8 cellular contexts compared by ENCODE assay signal in genomic region chr7:85041599-85042216, GRCh38.
DNase-seq lines count a peak whose midpoint lies in the region; ATAC-seq, FAIRE-seq and TF ChIP-seq lines count a peak whose summit lies in the region.

No MANE protein-coding gene starts in this region.

- no peaks in the 10 kb centered on the region for H3K27me3 Mint-ChIP-seq in Calu3 (ENCODE audit: unreplicated experiment)

- H3K36me3 ChIP-seq in Peyer's patch (no peaks in the 10 kb centered on the region), right lobe of liver (no peaks in the 10 kb centered on the region), tibial artery (no peaks in the 10 kb centered on the region)

- H3K9me3 ChIP-seq in Peyer's patch (no peaks in the 10 kb centered on the region), right lobe of liver (no peaks in the 10 kb centered on the region), tibial artery (no peaks in the 10 kb centered on the region)

- ATAC-seq in right lobe of liver = peak; percentile 80 to 89 (median 84)
- no peak for ATAC-seq in GM18858 (IDR thresholded peaks at IDR 0.05; ENCODE audit: unreplicated experiment)

- peak; percentile 95 for TF ChIP-seq RAD21 in Ishikawa (IDR thresholded peaks at IDR 0.05; ENCODE audit: low read depth)

- WGBS in right lobe of liver (ENCODE audit: insufficient coverage, low coverage, low lambda C conversion rate, missing lambda C conversion rate) = 40% methylated on average over 6 of the region's 6 CpGs

- H3K4me3 ChIP-seq in Peyer's patch (no peak overlapping the region), coronary artery (no peak overlapping the region), right lobe of liver (no peak overlapping the region), tibial artery (no peak overlapping the region)

- FAIRE-seq in GM19239 (lab: Jason Lieb, UNC) = peak; percentile 90

- TF ChIP-seq EP300 in Ishikawa (IDR thresholded peaks at IDR 0.05; ENCODE audit: borderline replicate concordance) = no peak

- H3K27me3 ChIP-seq in Peyer's patch = no peaks in the 10 kb centered on the region
- H3K27me3 ChIP-seq in right lobe of liver = no peaks in the 10 kb centered on the region
- H3K27me3 ChIP-seq in tibial artery = no peaks in the 10 kb centered on the region

- TF ChIP-seq CTCF in Calu3 (IDR thresholded peaks at IDR 0.05; ENCODE audit: unreplicated experiment) (no peak), Peyer's patch (IDR thresholded peaks at IDR 0.05) (peak; percentile 7 to 86 (median 65)), coronary artery (IDR thresholded peaks at IDR 0.05) (peak; percentile 55), right lobe of liver (IDR thresholded peaks at IDR 0.05) (peak; percentile 71 to 77 (median 71)), tibial artery (IDR thresholded peaks at IDR 0.05) (peak; percentile 64 to 67)

- DNase-seq in Calu3 (peak; percentile 69), GM19239 (ENCODE audit: insufficient read length, low spot score) (peak; percentile 0), Peyer's patch (peak; percentile 34 to 84 (median 63)), coronary artery (ENCODE audit: low spot score) (no peak), right lobe of liver (peak in 2 of 3 donors; percentile 52 to 63), tibial artery (peak; percentile 63 to 78)

- CTCF ChIA-PET in Calu3 (lab: Charles Lee) = interaction anchor here (1.2 to 1.8 kb wide), 3 partner anchors 144 to 788 kb away, joined by 10 to 11 read pairs (median 11); no protein-coding TSS in a partner anchor

- H3K36me3 Mint-ChIP-seq in Calu3 (ENCODE audit: insufficient read depth, unreplicated experiment) = no peaks in the 10 kb centered on the region

- no peak for TF ChIP-seq POLR2A in Peyer's patch (IDR thresholded peaks at IDR 0.05)
- no peak for TF ChIP-seq POLR2A in right lobe of liver (IDR thresholded peaks at IDR 0.05)

- no peaks in the 10 kb centered on the region for H3K9me3 Mint-ChIP-seq in Calu3 (ENCODE audit: low read depth, unreplicated experiment)

- H3K27ac ChIP-seq in Peyer's patch (no peak overlapping the region), coronary artery (no peak overlapping the region), right lobe of liver (no peak overlapping the region), tibial artery (no peak overlapping the region)

- no peak overlapping the region for H3K4me3 Mint-ChIP-seq in Calu3 (ENCODE audit: low read depth, unreplicated experiment)

- no TSS peak for BruUV-seq in Calu3 (replicated peaks; lab: Mats Ljungman, UMichigan)

- intact Hi-C loops in Calu3 (cut with micrococcal nuclease; ENCODE audit: unreplicated experiment) = loop anchor here (1.0 to 5.0 kb wide), 6 partner anchors 150 to 809 kb away; no protein-coding TSS in a partner anchor
- intact Hi-C loops in right lobe of liver (cut with DNase I) = no loop called here
- intact Hi-C loops in tibial artery (cut with DNase I; ENCODE audit: low total_unique reads) = loop anchor here (5.0 kb wide), 2 partner anchors 146 to 511 kb away; partner anchors contain the start of gene SEMA3D

- H3K27ac Mint-ChIP-seq in Calu3 (ENCODE audit: unreplicated experiment) = no peak overlapping the region

- H3K4me1 ChIP-seq in Peyer's patch (no peaks in the 10 kb centered on the region), right lobe of liver (no peaks in the 10 kb centered on the region), tibial artery (no peaks in the 10 kb centered on the region)

- no peaks in the 10 kb centered on the region for H3K4me1 Mint-ChIP-seq in Calu3 (ENCODE audit: low read depth, unreplicated experiment)

TF ChIP-seq in Ishikawa, 13 proteins besides CTCF, POLR2A, EP300 and RAD21:
- TF ChIP-seq NFIC (IDR thresholded peaks at IDR 0.05) (no peak), MAX (IDR thresholded peaks at IDR 0.05) (no peak), TEAD4 (IDR thresholded peaks at IDR 0.05) (no peak)

Comparison
In these comparisons a context has a peak if more than half of its experiments do, and no peak if none do; other contexts are left out.
1. intact Hi-C loops: an anchor here in Calu3 (1.0 to 5.0 kb wide) and tibial artery (5.0 kb wide); none called in right lobe of liver.